17 cellular contexts compared by ENCODE assay signal in the genomic region with DNA sequence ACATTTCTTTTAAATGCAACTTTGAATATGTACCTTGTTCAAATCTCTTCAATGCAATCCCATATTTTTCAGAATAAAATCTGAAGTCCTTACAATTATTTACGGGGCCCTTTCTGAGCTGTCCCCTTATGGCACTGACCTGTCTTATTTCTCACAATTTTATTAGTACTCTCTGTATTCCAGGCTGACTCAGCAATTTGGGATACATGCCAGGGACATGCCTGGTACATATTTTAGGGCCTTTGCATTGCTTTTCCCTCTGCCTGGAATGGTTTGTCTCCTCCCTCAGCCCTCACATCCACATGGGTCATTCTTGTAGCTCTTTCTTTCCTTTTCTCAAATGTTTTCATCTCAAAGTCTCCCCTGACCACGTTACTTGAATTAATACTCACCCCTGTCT.
DNase-seq lines count a peak whose midpoint lies in the region; ATAC-seq and TF ChIP-seq lines count a peak whose summit lies in the region.
"Had no signal": no experiment of that assay in that cellular context is flagged by ENCODE, and none has a peak within 500 bp of the region (broad histone marks: within the 10 kb centered on the region; RNA-seq: fewer than 3 reads in every experiment).

No MANE protein-coding gene starts in this region.

- H3K36me3 Mint-ChIP-seq in WTC11: peaks cover 15% of the 10 kb centered on the region
- H3K36me3 Mint-ChIP-seq: activated naive CD4-positive, alpha-beta T cell treated with anti-CD3 and anti-CD28 coated beads, Interleukin-2, amount 50 U/mL, for 24 hours; CD4-positive, CD25-positive, alpha-beta regulatory T cell had no signal

- no peaks in the 10 kb centered on the region for H3K27me3 Mint-ChIP-seq in WTC11 (ENCODE audit: low read depth)
- H3K27me3 Mint-ChIP-seq: activated naive CD4-positive, alpha-beta T cell treated with anti-CD3 and anti-CD28 coated beads, Interleukin-2, amount 50 U/mL, for 24 hours; CD4-positive, CD25-positive, alpha-beta regulatory T cell; stimulated activated naive CD8-positive, alpha-beta T cell treated with anti-CD3 and anti-CD28 coated beads, Interleukin-15, Interleukin-2, amounts not matched to agents 100 ng/mL and 50 ng/mL, for 24 hours had no signal

- peaks cover 19% of the 10 kb centered on the region for H3K9me3 Mint-ChIP-seq in WTC11
- H3K9me3 Mint-ChIP-seq: activated naive CD4-positive, alpha-beta T cell treated with anti-CD3 and anti-CD28 coated beads, Interleukin-2, amount 50 U/mL, for 24 hours; stimulated activated naive CD8-positive, alpha-beta T cell treated with anti-CD3 and anti-CD28 coated beads, Interleukin-15, Interleukin-2, amounts not matched to agents 100 ng/mL and 50 ng/mL, for 24 hours had no signal

- DNase-seq in DMS 273 (lab: John Stamatoyannopoulos, UW; ENCODE audit: unreplicated experiment): peak; percentile 1
- DNase-seq in DMS 273 treated with DMSO at 0.1 percent for 48 hours (lab: John Stamatoyannopoulos, UW): no peak
- DNase-seq in WTC11 (ENCODE audit: low spot score): no peak
- DNase-seq in fibroblast of mammary gland (ENCODE audit: low read depth): peak; percentile 70
- DNase-seq in NCI-H128 (lab: John Stamatoyannopoulos, UW; ENCODE audit: unreplicated experiment): no peak
- DNase-seq in DMS114 treated with DMSO at 0.1 percent for 48 hours (lab: John Stamatoyannopoulos, UW; ENCODE audit: unreplicated experiment): no peak
- no peak for DNase-seq in Kasumi-1 (lab: John Stamatoyannopoulos, UW)
- DNase-seq: CD4-positive, CD25-positive, alpha-beta regulatory T cell; hippocampal formation; left colon; NCI-H2029 treated with DMSO at 0.1 percent for 48 hours; NCI-H526; stimulated activated CD4-positive, alpha-beta T cell treated with anti-CD3 and anti-CD28 coated beads, Interleukin-12 subunit alpha, Interleukin-12 subunit beta, amount 100 ng/mL, for 4 hours; T-helper 1 cell had no signal

- no peak for ATAC-seq in WTC11
- ATAC-seq in HG03378 (IDR thresholded peaks at IDR 0.05; ENCODE audit: unreplicated experiment): no peak
- ATAC-seq: left colon had no signal

- POLR2A ChIA-PET in WTC11 (lab: Charles Lee): no interaction called here

- H3K4me3 Mint-ChIP-seq in WTC11: no peak overlapping the region
- H3K4me3 Mint-ChIP-seq: activated naive CD4-positive, alpha-beta T cell treated with anti-CD3 and anti-CD28 coated beads, Interleukin-2, amount 50 U/mL, for 24 hours; CD4-positive, CD25-positive, alpha-beta regulatory T cell; stimulated activated naive CD8-positive, alpha-beta T cell treated with anti-CD3 and anti-CD28 coated beads, Interleukin-15, Interleukin-2, amounts not matched to agents 100 ng/mL and 50 ng/mL, for 24 hours had no signal

- CTCF ChIA-PET in WTC11 (lab: Charles Lee): interaction anchor here (0.6 kb wide), 1 partner anchor 512 kb away, joined by 5 read pairs; no protein-coding TSS in a partner anchor

- H3K27ac Mint-ChIP-seq in WTC11: peak overlapping the region; percentile 1; the same call in 1 of the 2 replicates
- H3K27ac Mint-ChIP-seq: activated naive CD4-positive, alpha-beta T cell treated with anti-CD3 and anti-CD28 coated beads, Interleukin-2, amount 50 U/mL, for 24 hours; stimulated activated naive CD8-positive, alpha-beta T cell treated with anti-CD3 and anti-CD28 coated beads, Interleukin-15, Interleukin-2, amounts not matched to agents 100 ng/mL and 50 ng/mL, for 24 hours had no signal

- no peak for TF ChIP-seq CTCF in WTC11 (IDR thresholded peaks at IDR 0.05)
- TF ChIP-seq CTCF in fibroblast of mammary gland (conservative IDR thresholded peaks at IDR 0.05; ENCODE audit: control insufficient read depth, insufficient read depth, low read depth, low read length): no peak

- H3K4me1 Mint-ChIP-seq in WTC11: peaks cover 25% of the 10 kb centered on the region
- H3K4me1 Mint-ChIP-seq: activated naive CD4-positive, alpha-beta T cell treated with anti-CD3 and anti-CD28 coated beads, Interleukin-2, amount 50 U/mL, for 24 hours; CD4-positive, CD25-positive, alpha-beta regulatory T cell had no signal

- no peak overlapping the region for H3K4me3 ChIP-seq in fibroblast of mammary gland (ENCODE audit: control insufficient read depth, low read depth, low read length)

TF ChIP-seq in WTC11, 78 proteins besides CTCF, POLR2A, EP300 and RAD21:
- TF ChIP-seq CREB1 (CRISPR knock-in tag; IDR thresholded peaks at IDR 0.05) (no peak), NFYB (CRISPR knock-in tag; conservative IDR thresholded peaks at IDR 0.05; ENCODE audit: low read depth) (no peak)
TF ChIP-seq in WTC11: peak in this region for 0.

Comparison
In these comparisons a context has a peak if more than half of its experiments do, and no peak if none do; other contexts are left out.
1. DNase-seq: peak in DMS 273 (single experiment) and fibroblast of mammary gland (single experiment); none in DMS 273 treated with DMSO at 0.1 percent for 48 hours (single experiment), WTC11 (single experiment), NCI-H128 (single experiment), DMS114 treated with DMSO at 0.1 percent for 48 hours (single experiment) and Kasumi-1 (0 of 2).